ENCODE assay signal across 11 cellular contexts in genomic region chr12:116443706-116444589, GRCh38.
DNase-seq lines count a peak whose midpoint lies in the region; ATAC-seq and TF ChIP-seq lines count a peak whose summit lies in the region.
"Had no signal": no experiment of that assay in that cellular context is flagged by ENCODE, and none has a peak within 500 bp of the region (broad histone marks: within the 10 kb centered on the region; RNA-seq: fewer than 3 reads in every experiment).

No MANE protein-coding gene starts in this region.

- TF ChIP-seq CTCF in type B pancreatic cell (conservative IDR thresholded peaks at IDR 0.05) (no peak), esophagus muscularis mucosa (IDR thresholded peaks at IDR 0.05) (no peak)

- no peak overlapping the region for H2AK5ac ChIP-seq in neuronal stem cell (ENCODE audit: low read depth, low read length)

- H3K4me1 Mint-ChIP-seq in type B pancreatic cell (ENCODE audit: unreplicated experiment): peaks cover 5% of the 10 kb centered on the region

- no peak overlapping the region for H3K27ac Mint-ChIP-seq in type B pancreatic cell
- H3K27ac Mint-ChIP-seq: stimulated activated naive CD8-positive, alpha-beta T cell treated with anti-CD3 and anti-CD28 coated beads, Interleukin-15, Interleukin-2, amounts not matched to agents 100 ng/mL and 50 ng/mL, for 24 hours had no signal

- H3K36me3 Mint-ChIP-seq in type B pancreatic cell: no peaks in the 10 kb centered on the region

- H3K9ac ChIP-seq in neuronal stem cell (ENCODE audit: low read depth, low read length, poor library complexity): no peak overlapping the region

- no peaks in the 10 kb centered on the region for H3K9me3 ChIP-seq in neuronal stem cell (replicated peaks in 1 of 2; ENCODE audit: control insufficient read depth in 2 of 2, insufficient read depth in 1 of 2, low read depth in 1 of 2, low read length in 2 of 2)
- H3K9me3 ChIP-seq in esophagus muscularis mucosa: no peaks in the 10 kb centered on the region
- H3K9me3 ChIP-seq: Peyer's patch had no signal

- H3K14ac ChIP-seq in neuronal stem cell (ENCODE audit: low read length): no peak overlapping the region

- intact Hi-C loops in esophagus muscularis mucosa (cut with DNase I): no loop called here

- H2BK5ac ChIP-seq in neuronal stem cell (ENCODE audit: low read length): peak overlapping the region; percentile 87

- H2BK15ac ChIP-seq in neuronal stem cell (ENCODE audit: low read length): peak overlapping the region; percentile 46

- H3K23ac ChIP-seq in neuronal stem cell (ENCODE audit: low read depth, low read length, poor library complexity): peak overlapping the region; percentile 58

- H3K4ac ChIP-seq in neuronal stem cell (ENCODE audit: low read length): no peak overlapping the region

- H3K4me2 ChIP-seq in neuronal stem cell (ENCODE audit: insufficient read depth, low read length, poor library complexity, severe bottlenecking): no peak overlapping the region

- no peak overlapping the region for H2AFZ ChIP-seq in neuronal stem cell (ENCODE audit: low read length)

- H3K36me3 ChIP-seq in neuronal stem cell (replicated peaks in 1 of 2; ENCODE audit: control insufficient read depth in 2 of 2, insufficient read depth in 2 of 2, low read length in 2 of 2) (no peaks in the 10 kb centered on the region), esophagus muscularis mucosa (no peaks in the 10 kb centered on the region)
- H3K36me3 ChIP-seq: Peyer's patch had no signal

- no peak overlapping the region for H2BK120ac ChIP-seq in neuronal stem cell (ENCODE audit: low read depth, low read length)

- no CpG with 5 or more reads among the region's 17 CpGs for WGBS in neuronal stem cell (ENCODE audit: extremely low coverage in 2 of 2, insufficient read length in 2 of 2, insufficient replicate concordance in 1 of 2), 2 donors
- WGBS in esophagus muscularis mucosa: 83% methylated on average over 17 of the region's 17 CpGs

- TF ChIP-seq POLR2A in esophagus muscularis mucosa (IDR thresholded peaks at IDR 0.05; ENCODE audit: low read depth): no peak

- H3K4me3 ChIP-seq in neuronal stem cell (ENCODE audit: low read length in 2 of 2) (no peak overlapping the region), esophagus muscularis mucosa (no peak overlapping the region)
- H3K4me3 ChIP-seq: Peyer's patch had no signal

- peak; percentile 75 for DNase-seq in DMS 273 (lab: John Stamatoyannopoulos, UW; ENCODE audit: unreplicated experiment)
- DNase-seq in Kasumi-1 (lab: John Stamatoyannopoulos, UW): peak; percentile 78 to 86
- peak; percentile 24 to 26 for DNase-seq in activated T-cell treated with anti-CD3 and anti-CD28 coated beads, Interleukin-2, amount 50 U/mL, for 48 hours
- DNase-seq in neuronal stem cell (ENCODE audit: low spot score): no peak
- DNase-seq in type B pancreatic cell (ENCODE audit: extremely low spot score, unreplicated experiment): no peak
- DNase-seq in esophagus muscularis mucosa (ENCODE audit: extremely low spot score): no peak
- DNase-seq: hypothalamus, NCI-H2227 treated with DMSO at 0.1 percent for 48 hours, Peyer's patch had no signal

- ATAC-seq in GM18873 (IDR thresholded peaks at IDR 0.05; ENCODE audit: low FRiP score, unreplicated experiment): no peak

- H3K27me3 Mint-ChIP-seq in type B pancreatic cell: no peaks in the 10 kb centered on the region

- no peak overlapping the region for H4K8ac ChIP-seq in neuronal stem cell (ENCODE audit: low read depth, low read length)

- no peak overlapping the region for H3K27ac ChIP-seq in neuronal stem cell (replicated peaks; ENCODE audit: low read length)
- no peak overlapping the region for H3K27ac ChIP-seq in esophagus muscularis mucosa (replicated peaks in 1 of 4)
- H3K27ac ChIP-seq: Peyer's patch had no signal

- no peaks in the 10 kb centered on the region for H3K9me3 Mint-ChIP-seq in type B pancreatic cell
- H3K9me3 Mint-ChIP-seq: stimulated activated naive CD8-positive, alpha-beta T cell treated with anti-CD3 and anti-CD28 coated beads, Interleukin-15, Interleukin-2, amounts not matched to agents 100 ng/mL and 50 ng/mL, for 24 hours had no signal

- no peak overlapping the region for H3K4me3 Mint-ChIP-seq in type B pancreatic cell
- H3K4me3 Mint-ChIP-seq: stimulated activated naive CD8-positive, alpha-beta T cell treated with anti-CD3 and anti-CD28 coated beads, Interleukin-15, Interleukin-2, amounts not matched to agents 100 ng/mL and 50 ng/mL, for 24 hours had no signal

- peak overlapping the region; percentile 30 for H2BK12ac ChIP-seq in neuronal stem cell (ENCODE audit: low read length)

- TF ChIP-seq EP300 in esophagus muscularis mucosa (IDR thresholded peaks at IDR 0.05): no peak

- H3K27me3 ChIP-seq in neuronal stem cell (ENCODE audit: control insufficient read depth in 3 of 3, insufficient read depth in 3 of 3, low read depth in 1 of 3, low read length in 3 of 3) (no peaks in the 10 kb centered on the region), esophagus muscularis mucosa (no peaks in the 10 kb centered on the region)
- H3K27me3 ChIP-seq: Peyer's patch had no signal

- no peak overlapping the region for H4K91ac ChIP-seq in neuronal stem cell (ENCODE audit: low read depth, low read length, poor library complexity)

- no peaks in the 10 kb centered on the region for H3K79me1 ChIP-seq in neuronal stem cell (ENCODE audit: low read depth, low read length)

- H3K4me1 ChIP-seq in neuronal stem cell (ENCODE audit: control insufficient read depth in 2 of 2, insufficient read depth in 1 of 2, low read depth in 1 of 2, low read length in 2 of 2): peaks cover 0 to 8% of the 10 kb centered on the region in 2 donors
- H3K4me1 ChIP-seq in esophagus muscularis mucosa: no peaks in the 10 kb centered on the region
- H3K4me1 ChIP-seq: Peyer's patch had no signal

- peak overlapping the region; percentile 67 for H3K18ac ChIP-seq in neuronal stem cell (ENCODE audit: low read length)

Comparison
In these comparisons a context has a peak if more than half of its experiments do, and no peak if none do; other contexts are left out.
1. DNase-seq: peak in DMS 273 (single experiment), Kasumi-1 (2 of 2) and activated T-cell treated with anti-CD3 and anti-CD28 coated beads, Interleukin-2, amount 50 U/mL, for 48 hours (2 of 2); none in neuronal stem cell (single experiment), type B pancreatic cell (single experiment) and esophagus muscularis mucosa (single experiment).